ENCODE assay signal across 8 cellular contexts in genomic region chr6:32968770-32969684, GRCh38.
DNase-seq lines count a peak whose midpoint lies in the region; ATAC-seq and TF ChIP-seq lines count a peak whose summit lies in the region.

No MANE protein-coding gene starts in this region.

- peaks cover 32% of the 10 kb centered on the region for H3K36me3 ChIP-seq in DND-41 (ENCODE audit: insufficient read depth, low read length)

- H3K27ac ChIP-seq in DND-41 (ENCODE audit: low read length) = peak overlapping the region; percentile 96

- peak; percentile 8 for ATAC-seq in DND-41 (ENCODE audit: insufficient read depth, low read depth)
- ATAC-seq in HG02610 (IDR thresholded peaks at IDR 0.05; ENCODE audit: unreplicated experiment) = peak; percentile 3
- no peak for ATAC-seq in HG03159 (IDR thresholded peaks at IDR 0.05; ENCODE audit: unreplicated experiment)

- H3K4me3 ChIP-seq in DND-41 (ENCODE audit: low read depth in 1 of 2, low read length in 2 of 2) = peak overlapping the region; percentile 53 to 62
- H3K4me3 ChIP-seq in choroid plexus epithelial cell (ENCODE audit: low read depth, low read length) = peak overlapping the region; percentile 71

- peaks cover 19% of the 10 kb centered on the region for H4K20me1 ChIP-seq in DND-41 (ENCODE audit: insufficient read depth, low read length)

- H3K79me2 ChIP-seq in DND-41 (ENCODE audit: insufficient read depth, low read length) = peaks cover 81% of the 10 kb centered on the region

- no peaks in the 10 kb centered on the region for H3K9me3 ChIP-seq in DND-41 (ENCODE audit: insufficient read depth, low read length, severe bottlenecking)

- peak overlapping the region; percentile 89 for H3K9ac ChIP-seq in DND-41 (ENCODE audit: low read depth, low read length)

- H3K4me1 ChIP-seq in DND-41 (ENCODE audit: insufficient read depth, low read length) = peaks cover 25% of the 10 kb centered on the region

- peak overlapping the region; percentile 70 for H3K4me2 ChIP-seq in DND-41 (ENCODE audit: insufficient read depth, low read length)

- DNase-seq in DND-41 = peak; percentile 88
- DNase-seq in NCI-H2196 treated with DMSO at 0.1 percent for 48 hours (lab: John Stamatoyannopoulos, UW; ENCODE audit: unreplicated experiment) = peak; percentile 73
- peak; percentile 38 for DNase-seq in activated CD4-positive, alpha-beta T cell treated with anti-CD3 and anti-CD28 coated beads for 1 hour
- peak; percentile 90 for DNase-seq in choroid plexus epithelial cell (ENCODE audit: low read depth)
- DNase-seq in kidney tubule cell (ENCODE audit: low spot score) = peak; percentile 84
- peak; percentile 36 to 68 (median 54) for DNase-seq in stimulated activated CD4-positive, alpha-beta T cell treated with anti-CD3 and anti-CD28 coated beads, Interleukin-1b, Interleukin-23, amount 100 ng/mL, for 24 hours (ENCODE audit: low read depth in 4 of 4, low spot score in 1 of 4)

- H2AFZ ChIP-seq in DND-41 (ENCODE audit: low read depth, low read length) = peak overlapping the region; percentile 83

- TF ChIP-seq CTCF in DND-41 (IDR thresholded peaks at IDR 0.05; ENCODE audit: borderline replicate concordance, extremely low read depth, low read length, poor library complexity, severe bottlenecking) (peak; percentile 52), choroid plexus epithelial cell (conservative IDR thresholded peaks at IDR 0.05; ENCODE audit: low read depth, low read length) (peak; percentile 48)

- no peaks in the 10 kb centered on the region for H3K27me3 ChIP-seq in DND-41 (ENCODE audit: insufficient read depth, low read length, poor library complexity)

Comparison
In these comparisons a context has a peak if more than half of its experiments do, and no peak if none do; other contexts are left out.
1. DNase-seq: peak in every context shown above with its lines; median percentile 90 in choroid plexus epithelial cell; 88 in DND-41; 84 in kidney tubule cell; 73 in NCI-H2196 treated with DMSO at 0.1 percent for 48 hours; 54 in stimulated activated CD4-positive, alpha-beta T cell treated with anti-CD3 and anti-CD28 coated beads, Interleukin-1b, Interleukin-23, amount 100 ng/mL, for 24 hours; 38 in activated CD4-positive, alpha-beta T cell treated with anti-CD3 and anti-CD28 coated beads for 1 hour.